ENCODE assay signal across 27 cellular contexts in the genomic region with DNA sequence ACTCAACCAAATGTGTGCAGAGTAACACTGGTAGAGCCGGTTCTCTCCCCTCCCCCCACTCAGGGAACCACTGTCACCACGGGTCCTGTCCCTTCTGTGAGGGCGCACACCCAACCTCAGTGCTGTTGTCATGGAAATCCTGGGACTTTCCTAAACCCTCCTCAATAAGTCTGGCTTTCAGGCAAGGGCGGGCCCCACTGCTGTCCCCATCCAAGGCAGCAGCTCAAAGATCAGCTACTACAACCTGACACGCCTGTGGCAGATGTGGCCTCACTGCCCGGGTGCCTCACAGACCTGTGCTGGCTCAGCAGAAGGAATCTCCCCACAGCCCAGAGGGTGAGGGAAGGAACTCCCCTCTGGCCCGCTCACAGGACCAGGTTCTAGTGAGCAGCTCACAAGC. TPM values are rescaled to one million over a fixed set of nuclear protein-coding genes. Genes with fewer than 3 reads are reported as not detected.
"Had no signal": no experiment of that assay in that cellular context is flagged by ENCODE, and none has a peak within 500 bp of the region (broad histone marks: within the 10 kb centered on the region; RNA-seq: fewer than 3 reads in every experiment).

No MANE protein-coding gene starts in this region.

- ATAC-seq: naive thymus-derived CD4-positive, alpha-beta T cell; sciatic nerve had no signal

- H3K9me3 ChIP-seq: colonic mucosa, thoracic aorta, transverse colon, vagina had no signal

- H3K4me1 ChIP-seq: colonic mucosa, neural progenitor cell, parathyroid adenoma, transverse colon, vagina had no signal

- H3K27ac Mint-ChIP-seq: dendritic cell treated with granulocyte-macrophage colony-stimulating factor and Interleukin-4, amounts not matched to agents 40 ng/mL and 50 ng/mL, for 4 days; immature natural killer cell; memory B cell; naive thymus-derived CD4-positive, alpha-beta T cell; nephron; neural progenitor cell; progenitor cell of endocrine pancreas had no signal

- H3K4me1 Mint-ChIP-seq: immature natural killer cell; memory B cell; naive thymus-derived CD4-positive, alpha-beta T cell; nephron; neural progenitor cell had no signal

- H3K27ac ChIP-seq: colonic mucosa, neural progenitor cell, parathyroid adenoma, thoracic aorta, transverse colon, vagina had no signal

- H3K4me3 Mint-ChIP-seq: dendritic cell treated with granulocyte-macrophage colony-stimulating factor and Interleukin-4, amounts not matched to agents 40 ng/mL and 50 ng/mL, for 4 days; immature natural killer cell; memory B cell; naive thymus-derived CD4-positive, alpha-beta T cell; nephron; neural progenitor cell had no signal

- H3K27me3 Mint-ChIP-seq: dendritic cell treated with granulocyte-macrophage colony-stimulating factor and Interleukin-4, amounts not matched to agents 40 ng/mL and 50 ng/mL, for 4 days; memory B cell; naive thymus-derived CD4-positive, alpha-beta T cell; progenitor cell of endocrine pancreas had no signal

- H3K36me3 ChIP-seq: colonic mucosa, neural progenitor cell, thoracic aorta, transverse colon, vagina had no signal

- H3K9me3 Mint-ChIP-seq: dendritic cell treated with granulocyte-macrophage colony-stimulating factor and Interleukin-4, amounts not matched to agents 40 ng/mL and 50 ng/mL, for 4 days; immature natural killer cell; memory B cell; naive thymus-derived CD4-positive, alpha-beta T cell; nephron; neural progenitor cell had no signal

- H3K27me3 ChIP-seq: colonic mucosa, neural progenitor cell, transverse colon, vagina had no signal

- H3K4me3 ChIP-seq: colonic mucosa, lung, neural progenitor cell, smooth muscle cell, thoracic aorta, transverse colon, vagina had no signal

- DNase-seq: colonic mucosa; effector CD8-positive, alpha-beta T cell; erythroblast; hypothalamus; immature natural killer cell; islet precursor cell; kidney glomerular epithelial cell; naive thymus-derived CD4-positive, alpha-beta T cell; stimulated activated CD4-positive, alpha-beta T cell treated with anti-CD3 and anti-CD28 coated beads, Interleukin-12 subunit alpha, Interleukin-12 subunit beta, amount 100 ng/mL, for 4 hours; stimulated activated CD4-positive, alpha-beta T cell treated with anti-CD3 and anti-CD28 coated beads, Interleukin-1b, Interleukin-23, amount 100 ng/mL, for 48 hours; stimulated activated CD4-positive, alpha-beta T cell treated with anti-CD3 and anti-CD28 coated beads, Interleukin-4, amount 100 ng/mL, for 1 hour; stimulated activated CD8-positive, alpha-beta memory T cell treated with anti-CD3 and anti-CD28 coated beads, Interleukin-4, amount 100 ng/mL, for 48 hours; stimulated activated naive CD4-positive, alpha-beta T cell treated with Interleukin-2 at 50 U/mL for 16 hours; transverse colon had no signal

- H3K36me3 Mint-ChIP-seq: immature natural killer cell; memory B cell; naive thymus-derived CD4-positive, alpha-beta T cell; neural progenitor cell had no signal

RNA-seq across cellular contexts. Expression of a gene that starts 2.2 kb away (rescaled TPM):
- total RNA-seq: fibroblast of villous mesenchyme, osteoblast had no signal
